ENCODE assay signal across 7 cellular contexts in the genomic region with DNA sequence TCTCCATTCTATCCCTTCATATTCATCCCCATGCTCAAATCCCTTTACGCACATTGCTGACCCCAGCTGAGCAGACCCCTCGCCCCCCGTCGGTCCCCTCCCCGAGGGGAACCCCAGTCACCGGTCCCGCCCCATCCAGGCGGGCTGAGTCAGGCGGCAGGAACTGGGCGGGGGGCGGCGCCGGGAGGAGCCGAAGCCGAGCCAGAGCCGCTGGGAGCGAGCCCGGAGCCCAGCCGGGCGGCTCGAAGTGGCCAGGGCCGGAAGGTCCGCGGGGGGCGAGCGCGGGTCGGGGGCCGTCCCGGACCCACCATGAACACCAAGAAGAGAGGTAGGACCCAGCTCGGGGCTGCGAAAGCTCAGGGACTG.
A peak's percentile ranks its signal among the peaks of the same experiment; 100 is the strongest.
DNase-seq lines count a peak whose midpoint lies in the region; ATAC-seq and TF ChIP-seq lines count a peak whose summit lies in the region.

No MANE protein-coding gene starts in this region.

- H3K9ac ChIP-seq in SK-N-MC (ENCODE audit: insufficient read length) = no peak overlapping the region
- H3K9ac ChIP-seq in iPS-15b (ENCODE audit: low read depth, low read length) = no peak overlapping the region

- no peak overlapping the region for H3K27ac ChIP-seq in SK-N-MC

- H3K4me3 ChIP-seq in SK-N-MC (peak overlapping the region; percentile 73), astrocyte of the spinal cord (ENCODE audit: low read depth, low read length) (peak overlapping the region; percentile 55), iPS-15b (ENCODE audit: low read depth, low read length) (peak overlapping the region; percentile 71), skeletal muscle cell (ENCODE audit: low read depth, low read length) (peak overlapping the region; percentile 66)

- TF ChIP-seq CTCF in astrocyte of the spinal cord (IDR thresholded peaks at IDR 0.05; ENCODE audit: low read depth, low read length) = no peak

- ATAC-seq in GM19463 (IDR thresholded peaks at IDR 0.05; ENCODE audit: unreplicated experiment) = peak; percentile 42
- no peak for ATAC-seq in GM19467 (IDR thresholded peaks at IDR 0.05; ENCODE audit: unreplicated experiment)

- H3K9me3 ChIP-seq in SK-N-MC (ENCODE audit: low read depth, low read length) (no peaks in the 10 kb centered on the region), iPS-15b (ENCODE audit: control insufficient read depth, insufficient read depth, low read length) (no peaks in the 10 kb centered on the region)

- H3K4me1 ChIP-seq in iPS-15b (ENCODE audit: control insufficient read depth, insufficient read depth, low read length) = peaks cover 8% of the 10 kb centered on the region

- DNase-seq in SK-N-MC (ENCODE audit: low read depth, low spot score) (no peak), astrocyte of the spinal cord (ENCODE audit: low read depth, low spot score) (no peak), skeletal muscle cell (ENCODE audit: low read depth) (no peak), NAMALWA (ENCODE audit: low spot score) (no peak)

- H3K36me3 ChIP-seq in SK-N-MC (ENCODE audit: insufficient read depth, low read length) (no peaks in the 10 kb centered on the region), iPS-15b (ENCODE audit: control insufficient read depth, insufficient read depth, low read length) (peaks cover 22% of the 10 kb centered on the region)

- H3K27me3 ChIP-seq in iPS-15b (ENCODE audit: control insufficient read depth, insufficient read depth, low read length) = peaks cover 55% of the 10 kb centered on the region

- in situ Hi-C loops in astrocyte of the spinal cord (cut with HindIII; ENCODE audit: low sequenced_read_pairs) = no loop called here
